ENCODE assay signal across 1 cellular context in the genomic region with DNA sequence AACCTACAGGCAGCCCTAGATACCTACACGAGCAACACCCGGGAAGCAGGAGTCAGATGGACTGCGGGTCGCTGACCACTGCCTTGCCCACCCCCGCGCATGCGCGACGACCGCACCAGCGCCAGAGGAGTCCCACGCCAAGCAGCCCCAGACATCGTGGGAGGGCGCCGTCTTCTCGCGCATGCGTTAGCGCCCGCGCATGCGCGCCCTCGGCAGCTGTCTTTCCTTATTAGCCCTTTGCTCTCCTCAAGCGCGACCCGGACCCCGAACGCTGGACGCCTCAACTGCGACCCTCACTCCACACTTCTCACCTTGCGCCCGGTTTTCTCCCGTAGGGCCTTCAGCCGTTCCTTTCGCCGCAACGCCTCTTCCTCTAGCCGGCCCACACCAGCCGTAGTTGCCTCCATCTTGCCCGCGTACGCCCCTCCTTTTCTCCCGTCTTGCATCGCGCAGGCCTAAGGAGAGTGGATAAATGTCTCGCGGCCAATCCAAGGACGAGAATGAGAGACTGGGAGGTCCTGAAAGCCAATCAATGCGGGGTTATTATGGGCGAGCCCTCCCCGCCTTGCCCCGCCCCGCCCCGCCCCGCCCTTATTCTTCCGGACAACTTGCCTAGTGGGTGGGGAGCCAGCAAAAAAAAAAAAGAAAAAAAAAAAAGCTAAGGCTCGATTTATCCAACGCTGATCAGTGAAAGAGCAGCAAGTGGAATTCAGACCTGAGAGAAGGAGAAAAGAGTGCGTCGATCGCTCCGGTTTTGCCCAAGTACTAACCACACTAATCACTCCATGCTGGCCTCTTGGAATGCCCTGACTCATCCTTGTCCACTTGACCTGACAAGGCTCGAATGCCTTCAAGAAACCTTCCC.
A peak's percentile ranks its signal among the peaks of the same experiment; 100 is the strongest.
TF ChIP-seq lines count a peak whose summit lies in the region.

A gene (minus strand): TSS at position 420 of the 865 bp plus-strand sequence. CDS start 13 bp downstream, at position 407.

TF ChIP-seq in H1, 55 proteins besides CTCF, POLR2A, EP300 and RAD21 (continues in another document):
- TF ChIP-seq FOSL1 (IDR thresholded peaks at IDR 0.05; ENCODE audit: insufficient read depth, low read depth, low read length) (no peak), BCL11A (IDR thresholded peaks at IDR 0.05; ENCODE audit: low read depth in 2 of 2, low read length in 2 of 2) (no peak), CEBPB (IDR thresholded peaks at IDR 0.05; ENCODE audit: low read depth, low read length) (no peak), SIX5 (IDR thresholded peaks at IDR 0.05; ENCODE audit: low read depth, low read length) (no peak), EGR1 (IDR thresholded peaks at IDR 0.05; ENCODE audit: borderline replicate concordance, low read depth, low read length) (no peak), TAF1 (IDR thresholded peaks at IDR 0.05; ENCODE audit: low read depth, low read length) (peak; percentile 90), HDAC2 (IDR thresholded peaks at IDR 0.05; ENCODE audit: borderline replicate concordance in 1 of 2, low read depth in 2 of 2, low read length in 2 of 2) (no peak; a peak in 1 of 4 replicates), TCF12 (IDR thresholded peaks at IDR 0.05; ENCODE audit: low read depth, low read length) (no peak), PHF8 (conservative IDR thresholded peaks at IDR 0.05; ENCODE audit: low read depth, low read length) (peak; percentile 99), MAFK (IDR thresholded peaks at IDR 0.05; ENCODE audit: low read depth, low read length) (peak; percentile 80; the same call in 1 of the 2 replicates), SRF (IDR thresholded peaks at IDR 0.05; ENCODE audit: low read depth, low read length) (peak; percentile 83), SP1 (IDR thresholded peaks at IDR 0.05; ENCODE audit: low read depth, low read length) (peak; percentile 64; the same call in 1 of the 2 replicates), YY1 (IDR thresholded peaks at IDR 0.05; ENCODE audit: low read depth, low read length) (peak; percentile 93), SAP30 (IDR thresholded peaks at IDR 0.05; ENCODE audit: insufficient read depth, insufficient replicate concordance, low read length) (no peak), CTBP2 (IDR thresholded peaks at IDR 0.05; ENCODE audit: borderline replicate concordance, insufficient read depth, insufficient read length, low read length) (no peak), KDM1A (IDR thresholded peaks at IDR 0.05; ENCODE audit: borderline replicate concordance, low read length) (no peak), JUN (IDR thresholded peaks at IDR 0.05; ENCODE audit: low read depth, low read length) (no peak), EZH2 (IDR thresholded peaks at IDR 0.05; ENCODE audit: low read depth, low read length, severe bottlenecking) (no peak), ZNF274 (IDR thresholded peaks at IDR 0.05; ENCODE audit: borderline replicate concordance, extremely low read depth, low read length) (no peak), GTF2F1 (IDR thresholded peaks at IDR 0.05; ENCODE audit: borderline replicate concordance, low read depth, low read length) (no peak), SIRT6 (IDR thresholded peaks at IDR 0.05; ENCODE audit: low read length) (no peak), RFX5 (IDR thresholded peaks at IDR 0.05; ENCODE audit: borderline replicate concordance, low read depth, low read length) (no peak), POU5F1 (IDR thresholded peaks at IDR 0.05; ENCODE audit: low read depth, low read length) (no peak), KDM4A (IDR thresholded peaks at IDR 0.05; ENCODE audit: low read depth, low read length, severe bottlenecking) (peak; percentile 33), RBBP5 (IDR thresholded peaks at IDR 0.05; ENCODE audit: borderline replicate concordance, low read depth, low read length) (peak; percentile 63), POLR2AphosphoS5 (IDR thresholded peaks at IDR 0.05; ENCODE audit: low read depth, low read length) (peak; percentile 97), BRCA1 (IDR thresholded peaks at IDR 0.05; ENCODE audit: low read depth, low read length) (no peak), CHD2 (IDR thresholded peaks at IDR 0.05; ENCODE audit: low read length) (no peak), TEAD4 (IDR thresholded peaks at IDR 0.05; ENCODE audit: low read depth, low read length) (peak; percentile 90), RNF2 (IDR thresholded peaks at IDR 0.05; ENCODE audit: borderline replicate concordance, low read depth, low read length, missing control alignments, poor library complexity, severe bottlenecking) (no peak), KDM5A (IDR thresholded peaks at IDR 0.05; ENCODE audit: low read length) (peak; percentile 75; the same call in 1 of the 2 replicates), SP2 (IDR thresholded peaks at IDR 0.05; ENCODE audit: low read length) (no peak), TBP (IDR thresholded peaks at IDR 0.05; ENCODE audit: low read depth, low read length) (peak; percentile 75; the same call in 1 of the 2 replicates), SIN3A (conservative IDR thresholded peaks at IDR 0.05 in 1 of 2, IDR thresholded peaks at IDR 0.05 in 1 of 2; ENCODE audit: low read depth in 1 of 2, low read length in 2 of 2) (peak; percentile 36 to 50; a peak in 1 of 4 replicates), NANOG (IDR thresholded peaks at IDR 0.05; ENCODE audit: insufficient read depth, low read depth, low read length, poor library complexity, severe bottlenecking) (no peak), CREB1 (IDR thresholded peaks at IDR 0.05) (no peak; the same call in 1 of the 2 replicates), NRF1 (IDR thresholded peaks at IDR 0.05; ENCODE audit: low read depth, low read length) (peak; percentile 96), TAF7 (optimal IDR thresholded peaks at IDR 0.05; ENCODE audit: borderline replicate concordance, low read depth, low read length) (peak; percentile 51), HDAC6 (IDR thresholded peaks at IDR 0.05; ENCODE audit: low read depth, low read length) (no peak), ASH2L (IDR thresholded peaks at IDR 0.05; ENCODE audit: low read length) (peak; percentile 18), CBX5 (IDR thresholded peaks at IDR 0.05; ENCODE audit: low read depth, low read length) (no peak), BACH1 (IDR thresholded peaks at IDR 0.05; ENCODE audit: low read length) (peak; percentile 94), SUZ12 (IDR thresholded peaks at IDR 0.05; ENCODE audit: low read length) (no peak), SP4 (IDR thresholded peaks at IDR 0.05; ENCODE audit: low read length) (peak; percentile 44; the same call in 1 of the 2 replicates), JUND (IDR thresholded peaks at IDR 0.05; ENCODE audit: low read length) (peak; percentile 80), CBX8 (IDR thresholded peaks at IDR 0.05; ENCODE audit: borderline replicate concordance, low read depth, low read length) (no peak), RXRA (IDR thresholded peaks at IDR 0.05; ENCODE audit: insufficient read depth, low read depth, low read length) (no peak), GABPA (IDR thresholded peaks at IDR 0.05; ENCODE audit: borderline replicate concordance, insufficient read depth, low read length) (no peak)
- TF ChIP-seq, protein P1, sequence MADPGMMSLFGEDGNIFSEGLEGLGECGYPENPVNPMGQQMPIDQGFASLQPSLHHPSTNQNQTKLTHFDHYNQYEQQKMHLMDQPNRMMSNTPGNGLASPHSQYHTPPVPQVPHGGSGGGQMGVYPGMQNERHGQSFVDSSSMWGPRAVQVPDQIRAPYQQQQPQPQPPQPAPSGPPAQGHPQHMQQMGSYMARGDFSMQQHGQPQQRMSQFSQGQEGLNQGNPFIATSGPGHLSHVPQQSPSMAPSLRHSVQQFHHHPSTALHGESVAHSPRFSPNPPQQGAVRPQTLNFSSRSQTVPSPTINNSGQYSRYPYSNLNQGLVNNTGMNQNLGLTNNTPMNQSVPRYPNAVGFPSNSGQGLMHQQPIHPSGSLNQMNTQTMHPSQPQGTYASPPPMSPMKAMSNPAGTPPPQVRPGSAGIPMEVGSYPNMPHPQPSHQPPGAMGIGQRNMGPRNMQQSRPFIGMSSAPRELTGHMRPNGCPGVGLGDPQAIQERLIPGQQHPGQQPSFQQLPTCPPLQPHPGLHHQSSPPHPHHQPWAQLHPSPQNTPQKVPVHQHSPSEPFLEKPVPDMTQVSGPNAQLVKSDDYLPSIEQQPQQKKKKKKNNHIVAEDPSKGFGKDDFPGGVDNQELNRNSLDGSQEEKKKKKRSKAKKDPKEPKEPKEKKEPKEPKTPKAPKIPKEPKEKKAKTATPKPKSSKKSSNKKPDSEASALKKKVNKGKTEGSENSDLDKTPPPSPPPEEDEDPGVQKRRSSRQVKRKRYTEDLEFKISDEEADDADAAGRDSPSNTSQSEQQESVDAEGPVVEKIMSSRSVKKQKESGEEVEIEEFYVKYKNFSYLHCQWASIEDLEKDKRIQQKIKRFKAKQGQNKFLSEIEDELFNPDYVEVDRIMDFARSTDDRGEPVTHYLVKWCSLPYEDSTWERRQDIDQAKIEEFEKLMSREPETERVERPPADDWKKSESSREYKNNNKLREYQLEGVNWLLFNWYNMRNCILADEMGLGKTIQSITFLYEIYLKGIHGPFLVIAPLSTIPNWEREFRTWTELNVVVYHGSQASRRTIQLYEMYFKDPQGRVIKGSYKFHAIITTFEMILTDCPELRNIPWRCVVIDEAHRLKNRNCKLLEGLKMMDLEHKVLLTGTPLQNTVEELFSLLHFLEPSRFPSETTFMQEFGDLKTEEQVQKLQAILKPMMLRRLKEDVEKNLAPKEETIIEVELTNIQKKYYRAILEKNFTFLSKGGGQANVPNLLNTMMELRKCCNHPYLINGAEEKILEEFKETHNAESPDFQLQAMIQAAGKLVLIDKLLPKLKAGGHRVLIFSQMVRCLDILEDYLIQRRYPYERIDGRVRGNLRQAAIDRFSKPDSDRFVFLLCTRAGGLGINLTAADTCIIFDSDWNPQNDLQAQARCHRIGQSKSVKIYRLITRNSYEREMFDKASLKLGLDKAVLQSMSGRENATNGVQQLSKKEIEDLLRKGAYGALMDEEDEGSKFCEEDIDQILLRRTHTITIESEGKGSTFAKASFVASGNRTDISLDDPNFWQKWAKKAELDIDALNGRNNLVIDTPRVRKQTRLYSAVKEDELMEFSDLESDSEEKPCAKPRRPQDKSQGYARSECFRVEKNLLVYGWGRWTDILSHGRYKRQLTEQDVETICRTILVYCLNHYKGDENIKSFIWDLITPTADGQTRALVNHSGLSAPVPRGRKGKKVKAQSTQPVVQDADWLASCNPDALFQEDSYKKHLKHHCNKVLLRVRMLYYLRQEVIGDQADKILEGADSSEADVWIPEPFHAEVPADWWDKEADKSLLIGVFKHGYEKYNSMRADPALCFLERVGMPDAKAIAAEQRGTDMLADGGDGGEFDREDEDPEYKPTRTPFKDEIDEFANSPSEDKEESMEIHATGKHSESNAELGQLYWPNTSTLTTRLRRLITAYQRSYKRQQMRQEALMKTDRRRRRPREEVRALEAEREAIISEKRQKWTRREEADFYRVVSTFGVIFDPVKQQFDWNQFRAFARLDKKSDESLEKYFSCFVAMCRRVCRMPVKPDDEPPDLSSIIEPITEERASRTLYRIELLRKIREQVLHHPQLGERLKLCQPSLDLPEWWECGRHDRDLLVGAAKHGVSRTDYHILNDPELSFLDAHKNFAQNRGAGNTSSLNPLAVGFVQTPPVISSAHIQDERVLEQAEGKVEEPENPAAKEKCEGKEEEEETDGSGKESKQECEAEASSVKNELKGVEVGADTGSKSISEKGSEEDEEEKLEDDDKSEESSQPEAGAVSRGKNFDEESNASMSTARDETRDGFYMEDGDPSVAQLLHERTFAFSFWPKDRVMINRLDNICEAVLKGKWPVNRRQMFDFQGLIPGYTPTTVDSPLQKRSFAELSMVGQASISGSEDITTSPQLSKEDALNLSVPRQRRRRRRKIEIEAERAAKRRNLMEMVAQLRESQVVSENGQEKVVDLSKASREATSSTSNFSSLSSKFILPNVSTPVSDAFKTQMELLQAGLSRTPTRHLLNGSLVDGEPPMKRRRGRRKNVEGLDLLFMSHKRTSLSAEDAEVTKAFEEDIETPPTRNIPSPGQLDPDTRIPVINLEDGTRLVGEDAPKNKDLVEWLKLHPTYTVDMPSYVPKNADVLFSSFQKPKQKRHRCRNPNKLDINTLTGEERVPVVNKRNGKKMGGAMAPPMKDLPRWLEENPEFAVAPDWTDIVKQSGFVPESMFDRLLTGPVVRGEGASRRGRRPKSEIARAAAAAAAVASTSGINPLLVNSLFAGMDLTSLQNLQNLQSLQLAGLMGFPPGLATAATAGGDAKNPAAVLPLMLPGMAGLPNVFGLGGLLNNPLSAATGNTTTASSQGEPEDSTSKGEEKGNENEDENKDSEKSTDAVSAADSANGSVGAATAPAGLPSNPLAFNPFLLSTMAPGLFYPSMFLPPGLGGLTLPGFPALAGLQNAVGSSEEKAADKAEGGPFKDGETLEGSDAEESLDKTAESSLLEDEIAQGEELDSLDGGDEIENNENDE (IDR thresholded peaks at IDR 0.05; ENCODE audit: insufficient replicate concordance, low read length), result no peak
- TF ChIP-seq, protein P2, sequence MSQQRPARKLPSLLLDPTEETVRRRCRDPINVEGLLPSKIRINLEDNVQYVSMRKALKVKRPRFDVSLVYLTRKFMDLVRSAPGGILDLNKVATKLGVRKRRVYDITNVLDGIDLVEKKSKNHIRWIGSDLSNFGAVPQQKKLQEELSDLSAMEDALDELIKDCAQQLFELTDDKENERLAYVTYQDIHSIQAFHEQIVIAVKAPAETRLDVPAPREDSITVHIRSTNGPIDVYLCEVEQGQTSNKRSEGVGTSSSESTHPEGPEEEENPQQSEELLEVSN (IDR thresholded peaks at IDR 0.05), result no peak
- TF ChIP-seq, protein P3, sequence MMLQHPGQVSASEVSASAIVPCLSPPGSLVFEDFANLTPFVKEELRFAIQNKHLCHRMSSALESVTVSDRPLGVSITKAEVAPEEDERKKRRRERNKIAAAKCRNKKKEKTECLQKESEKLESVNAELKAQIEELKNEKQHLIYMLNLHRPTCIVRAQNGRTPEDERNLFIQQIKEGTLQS (IDR thresholded peaks at IDR 0.05; ENCODE audit: insufficient read depth, low read depth, low read length), result no peak
- TF ChIP-seq, protein P4, sequence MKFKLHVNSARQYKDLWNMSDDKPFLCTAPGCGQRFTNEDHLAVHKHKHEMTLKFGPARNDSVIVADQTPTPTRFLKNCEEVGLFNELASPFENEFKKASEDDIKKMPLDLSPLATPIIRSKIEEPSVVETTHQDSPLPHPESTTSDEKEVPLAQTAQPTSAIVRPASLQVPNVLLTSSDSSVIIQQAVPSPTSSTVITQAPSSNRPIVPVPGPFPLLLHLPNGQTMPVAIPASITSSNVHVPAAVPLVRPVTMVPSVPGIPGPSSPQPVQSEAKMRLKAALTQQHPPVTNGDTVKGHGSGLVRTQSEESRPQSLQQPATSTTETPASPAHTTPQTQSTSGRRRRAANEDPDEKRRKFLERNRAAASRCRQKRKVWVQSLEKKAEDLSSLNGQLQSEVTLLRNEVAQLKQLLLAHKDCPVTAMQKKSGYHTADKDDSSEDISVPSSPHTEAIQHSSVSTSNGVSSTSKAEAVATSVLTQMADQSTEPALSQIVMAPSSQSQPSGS (IDR thresholded peaks at IDR 0.05; ENCODE audit: low read length), result no peak
- TF ChIP-seq, protein P5, sequence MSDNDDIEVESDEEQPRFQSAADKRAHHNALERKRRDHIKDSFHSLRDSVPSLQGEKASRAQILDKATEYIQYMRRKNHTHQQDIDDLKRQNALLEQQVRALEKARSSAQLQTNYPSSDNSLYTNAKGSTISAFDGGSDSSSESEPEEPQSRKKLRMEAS (IDR thresholded peaks at IDR 0.05), result 0 out of 2 replicates have a peak, but pooled peaks have one; percentile 51
- TF ChIP-seq, protein P6, sequence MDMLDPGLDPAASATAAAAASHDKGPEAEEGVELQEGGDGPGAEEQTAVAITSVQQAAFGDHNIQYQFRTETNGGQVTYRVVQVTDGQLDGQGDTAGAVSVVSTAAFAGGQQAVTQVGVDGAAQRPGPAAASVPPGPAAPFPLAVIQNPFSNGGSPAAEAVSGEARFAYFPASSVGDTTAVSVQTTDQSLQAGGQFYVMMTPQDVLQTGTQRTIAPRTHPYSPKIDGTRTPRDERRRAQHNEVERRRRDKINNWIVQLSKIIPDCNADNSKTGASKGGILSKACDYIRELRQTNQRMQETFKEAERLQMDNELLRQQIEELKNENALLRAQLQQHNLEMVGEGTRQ (IDR thresholded peaks at IDR 0.05; ENCODE audit: low read length), result no peak
